1 cellular context compared by ENCODE assay signal in the genomic region with DNA sequence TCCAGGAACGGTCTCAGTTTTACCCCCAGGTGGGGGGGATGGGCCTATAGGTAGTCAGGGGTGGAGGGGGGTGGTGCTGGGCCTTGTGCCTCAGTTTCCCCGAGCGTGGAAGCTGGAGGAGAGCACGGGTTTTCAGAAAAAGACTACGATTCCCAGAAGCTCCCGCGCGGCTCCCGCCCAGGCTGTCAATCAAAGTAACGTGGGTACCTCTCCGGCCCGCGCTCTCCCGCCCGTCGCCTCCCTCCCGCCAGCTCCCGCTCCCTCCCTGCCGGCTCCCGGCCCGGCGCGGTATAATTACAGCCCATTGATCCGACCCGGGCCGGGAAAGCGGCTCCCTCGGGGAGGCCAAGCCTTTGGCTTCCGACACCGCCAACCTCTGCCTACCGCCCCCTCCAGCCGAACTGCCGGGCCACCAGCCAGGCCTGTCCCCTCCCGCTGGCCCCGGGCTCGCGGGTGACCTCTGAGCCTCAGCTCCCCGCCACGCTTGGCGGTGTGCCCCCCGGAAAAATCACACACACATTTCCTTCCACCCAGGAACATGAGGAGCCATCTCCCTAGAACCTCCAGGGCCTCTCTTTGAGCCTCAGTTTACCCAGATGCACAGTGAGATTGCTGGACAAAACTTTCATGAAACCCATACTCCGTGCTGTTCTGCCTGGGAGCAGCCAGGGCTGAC.
TF ChIP-seq lines count a peak whose summit lies in the region.

No MANE protein-coding gene starts in this region.

TF ChIP-seq in HepG2, 621 proteins besides CTCF, POLR2A, EP300 and RAD21 (continued from another document and continues in another):
- TF ChIP-seq, protein P1, sequence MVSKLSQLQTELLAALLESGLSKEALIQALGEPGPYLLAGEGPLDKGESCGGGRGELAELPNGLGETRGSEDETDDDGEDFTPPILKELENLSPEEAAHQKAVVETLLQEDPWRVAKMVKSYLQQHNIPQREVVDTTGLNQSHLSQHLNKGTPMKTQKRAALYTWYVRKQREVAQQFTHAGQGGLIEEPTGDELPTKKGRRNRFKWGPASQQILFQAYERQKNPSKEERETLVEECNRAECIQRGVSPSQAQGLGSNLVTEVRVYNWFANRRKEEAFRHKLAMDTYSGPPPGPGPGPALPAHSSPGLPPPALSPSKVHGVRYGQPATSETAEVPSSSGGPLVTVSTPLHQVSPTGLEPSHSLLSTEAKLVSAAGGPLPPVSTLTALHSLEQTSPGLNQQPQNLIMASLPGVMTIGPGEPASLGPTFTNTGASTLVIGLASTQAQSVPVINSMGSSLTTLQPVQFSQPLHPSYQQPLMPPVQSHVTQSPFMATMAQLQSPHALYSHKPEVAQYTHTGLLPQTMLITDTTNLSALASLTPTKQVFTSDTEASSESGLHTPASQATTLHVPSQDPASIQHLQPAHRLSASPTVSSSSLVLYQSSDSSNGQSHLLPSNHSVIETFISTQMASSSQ (IDR thresholded peaks at IDR 0.05; ENCODE audit: low read depth), result 0 out of 2 replicates have a peak, but pooled peaks have one; percentile 2
- TF ChIP-seq, protein P1 (CRISPR knock-in tag; IDR thresholded peaks at IDR 0.05; ENCODE audit: borderline replicate concordance), result no peak; the same call in 1 of the 2 replicates
- TF ChIP-seq HNF4A (CRISPR knock-in tag; IDR thresholded peaks at IDR 0.05) (peak; percentile 49; the same call in 1 of the 2 replicates), CHD4 (IDR thresholded peaks at IDR 0.05; ENCODE audit: borderline replicate concordance, low read length) (no peak; the same call in 1 of the 2 replicates), HHEX (CRISPR knock-in tag; IDR thresholded peaks at IDR 0.05) (no peak), SIX1 (CRISPR knock-in tag; IDR thresholded peaks at IDR 0.05; ENCODE audit: borderline replicate concordance) (no peak), ETV6 (CRISPR knock-in tag; conservative IDR thresholded peaks at IDR 0.05) (peak; percentile 76; the same call in 1 of the 2 replicates), PTBP1 (IDR thresholded peaks at IDR 0.05; ENCODE audit: low read depth, low read length, poor library complexity, severe bottlenecking) (peak; percentile 18), GABPA (IDR thresholded peaks at IDR 0.05; ENCODE audit: low read depth, low read length) (no peak), GABPA (CRISPR knock-in tag; IDR thresholded peaks at IDR 0.05; ENCODE audit: low read depth) (no peak), ZBTB20 (CRISPR knock-in tag; IDR thresholded peaks at IDR 0.05; ENCODE audit: borderline replicate concordance, low read depth) (no peak), ZNF382 (CRISPR knock-in tag; IDR thresholded peaks at IDR 0.05; ENCODE audit: borderline replicate concordance) (no peak), FOXK1 (CRISPR knock-in tag; IDR thresholded peaks at IDR 0.05; ENCODE audit: borderline replicate concordance, low read depth) (no peak), DMAP1 (CRISPR knock-in tag; IDR thresholded peaks at IDR 0.05) (peak; percentile 42; the same call in 1 of the 2 replicates), ZFP37 (CRISPR knock-in tag; IDR thresholded peaks at IDR 0.05; ENCODE audit: borderline replicate concordance) (0 out of 2 replicates have a peak, but pooled peaks have one; percentile 3), MBNL3 (CRISPR knock-in tag; conservative IDR thresholded peaks at IDR 0.05) (no peak), NFIC (IDR thresholded peaks at IDR 0.05; ENCODE audit: low read length) (no peak), ZSCAN12 (CRISPR knock-in tag; IDR thresholded peaks at IDR 0.05) (0 out of 2 replicates have a peak, but pooled peaks have one; percentile 67), SALL1 (CRISPR knock-in tag; IDR thresholded peaks at IDR 0.05) (peak; percentile 76), MTF2 (CRISPR knock-in tag; IDR thresholded peaks at IDR 0.05; ENCODE audit: borderline replicate concordance) (no peak), ETV5 (CRISPR knock-in tag; IDR thresholded peaks at IDR 0.05; ENCODE audit: borderline replicate concordance) (peak; percentile 60; the same call in 1 of the 2 replicates), NCOR1 (IDR thresholded peaks at IDR 0.05; ENCODE audit: borderline replicate concordance, low read length) (no peak), ZBTB7A (CRISPR knock-in tag; IDR thresholded peaks at IDR 0.05) (no peak), TCF12 (IDR thresholded peaks at IDR 0.05) (no peak), TCF12 (CRISPR knock-in tag; IDR thresholded peaks at IDR 0.05) (no peak), ZC3H13 (CRISPR knock-in tag; IDR thresholded peaks at IDR 0.05) (peak; percentile 53; the same call in 1 of the 2 replicates), ZNF432 (CRISPR knock-in tag; IDR thresholded peaks at IDR 0.05; ENCODE audit: borderline replicate concordance) (no peak), ZNF557 (CRISPR knock-in tag; IDR thresholded peaks at IDR 0.05) (no peak)
- TF ChIP-seq, protein P2, sequence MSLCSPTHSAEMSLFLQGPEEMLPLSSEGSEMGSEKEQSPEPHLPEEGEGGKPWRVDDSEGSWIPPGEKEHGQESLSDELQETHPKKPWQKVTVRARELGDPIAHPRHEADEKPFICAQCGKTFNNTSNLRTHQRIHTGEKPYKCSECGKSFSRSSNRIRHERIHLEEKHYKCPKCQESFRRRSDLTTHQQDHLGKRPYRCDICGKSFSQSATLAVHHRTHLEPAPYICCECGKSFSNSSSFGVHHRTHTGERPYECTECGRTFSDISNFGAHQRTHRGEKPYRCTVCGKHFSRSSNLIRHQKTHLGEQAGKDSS (CRISPR knock-in tag; IDR thresholded peaks at IDR 0.05; ENCODE audit: borderline replicate concordance, low read depth), result 0 out of 2 replicates have a peak, but pooled peaks have one; percentile 53
- TF ChIP-seq, protein P3, sequence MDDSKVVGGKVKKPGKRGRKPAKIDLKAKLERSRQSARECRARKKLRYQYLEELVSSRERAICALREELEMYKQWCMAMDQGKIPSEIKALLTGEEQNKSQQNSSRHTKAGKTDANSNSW (CRISPR knock-in tag; IDR thresholded peaks at IDR 0.05; ENCODE audit: borderline replicate concordance), result no peak
- TF ChIP-seq, protein P4, sequence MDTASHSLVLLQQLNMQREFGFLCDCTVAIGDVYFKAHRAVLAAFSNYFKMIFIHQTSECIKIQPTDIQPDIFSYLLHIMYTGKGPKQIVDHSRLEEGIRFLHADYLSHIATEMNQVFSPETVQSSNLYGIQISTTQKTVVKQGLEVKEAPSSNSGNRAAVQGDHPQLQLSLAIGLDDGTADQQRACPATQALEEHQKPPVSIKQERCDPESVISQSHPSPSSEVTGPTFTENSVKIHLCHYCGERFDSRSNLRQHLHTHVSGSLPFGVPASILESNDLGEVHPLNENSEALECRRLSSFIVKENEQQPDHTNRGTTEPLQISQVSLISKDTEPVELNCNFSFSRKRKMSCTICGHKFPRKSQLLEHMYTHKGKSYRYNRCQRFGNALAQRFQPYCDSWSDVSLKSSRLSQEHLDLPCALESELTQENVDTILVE (CRISPR knock-in tag; IDR thresholded peaks at IDR 0.05), result peak; percentile 97
- TF ChIP-seq, protein P5, sequence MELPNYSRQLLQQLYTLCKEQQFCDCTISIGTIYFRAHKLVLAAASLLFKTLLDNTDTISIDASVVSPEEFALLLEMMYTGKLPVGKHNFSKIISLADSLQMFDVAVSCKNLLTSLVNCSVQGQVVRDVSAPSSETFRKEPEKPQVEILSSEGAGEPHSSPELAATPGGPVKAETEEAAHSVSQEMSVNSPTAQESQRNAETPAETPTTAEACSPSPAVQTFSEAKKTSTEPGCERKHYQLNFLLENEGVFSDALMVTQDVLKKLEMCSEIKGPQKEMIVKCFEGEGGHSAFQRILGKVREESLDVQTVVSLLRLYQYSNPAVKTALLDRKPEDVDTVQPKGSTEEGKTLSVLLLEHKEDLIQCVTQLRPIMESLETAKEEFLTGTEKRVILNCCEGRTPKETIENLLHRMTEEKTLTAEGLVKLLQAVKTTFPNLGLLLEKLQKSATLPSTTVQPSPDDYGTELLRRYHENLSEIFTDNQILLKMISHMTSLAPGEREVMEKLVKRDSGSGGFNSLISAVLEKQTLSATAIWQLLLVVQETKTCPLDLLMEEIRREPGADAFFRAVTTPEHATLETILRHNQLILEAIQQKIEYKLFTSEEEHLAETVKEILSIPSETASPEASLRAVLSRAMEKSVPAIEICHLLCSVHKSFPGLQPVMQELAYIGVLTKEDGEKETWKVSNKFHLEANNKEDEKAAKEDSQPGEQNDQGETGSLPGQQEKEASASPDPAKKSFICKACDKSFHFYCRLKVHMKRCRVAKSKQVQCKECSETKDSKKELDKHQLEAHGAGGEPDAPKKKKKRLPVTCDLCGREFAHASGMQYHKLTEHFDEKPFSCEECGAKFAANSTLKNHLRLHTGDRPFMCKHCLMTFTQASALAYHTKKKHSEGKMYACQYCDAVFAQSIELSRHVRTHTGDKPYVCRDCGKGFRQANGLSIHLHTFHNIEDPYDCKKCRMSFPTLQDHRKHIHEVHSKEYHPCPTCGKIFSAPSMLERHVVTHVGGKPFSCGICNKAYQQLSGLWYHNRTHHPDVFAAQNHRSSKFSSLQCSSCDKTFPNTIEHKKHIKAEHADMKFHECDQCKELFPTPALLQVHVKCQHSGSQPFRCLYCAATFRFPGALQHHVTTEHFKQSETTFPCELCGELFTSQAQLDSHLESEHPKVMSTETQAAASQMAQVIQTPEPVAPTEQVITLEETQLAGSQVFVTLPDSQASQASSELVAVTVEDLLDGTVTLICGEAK (IDR thresholded peaks at IDR 0.05), result no peak
- TF ChIP-seq, protein P5 (CRISPR knock-in tag; IDR thresholded peaks at IDR 0.05), result 0 out of 2 replicates have a peak, but pooled peaks have one; percentile 47
- TF ChIP-seq, protein P6, sequence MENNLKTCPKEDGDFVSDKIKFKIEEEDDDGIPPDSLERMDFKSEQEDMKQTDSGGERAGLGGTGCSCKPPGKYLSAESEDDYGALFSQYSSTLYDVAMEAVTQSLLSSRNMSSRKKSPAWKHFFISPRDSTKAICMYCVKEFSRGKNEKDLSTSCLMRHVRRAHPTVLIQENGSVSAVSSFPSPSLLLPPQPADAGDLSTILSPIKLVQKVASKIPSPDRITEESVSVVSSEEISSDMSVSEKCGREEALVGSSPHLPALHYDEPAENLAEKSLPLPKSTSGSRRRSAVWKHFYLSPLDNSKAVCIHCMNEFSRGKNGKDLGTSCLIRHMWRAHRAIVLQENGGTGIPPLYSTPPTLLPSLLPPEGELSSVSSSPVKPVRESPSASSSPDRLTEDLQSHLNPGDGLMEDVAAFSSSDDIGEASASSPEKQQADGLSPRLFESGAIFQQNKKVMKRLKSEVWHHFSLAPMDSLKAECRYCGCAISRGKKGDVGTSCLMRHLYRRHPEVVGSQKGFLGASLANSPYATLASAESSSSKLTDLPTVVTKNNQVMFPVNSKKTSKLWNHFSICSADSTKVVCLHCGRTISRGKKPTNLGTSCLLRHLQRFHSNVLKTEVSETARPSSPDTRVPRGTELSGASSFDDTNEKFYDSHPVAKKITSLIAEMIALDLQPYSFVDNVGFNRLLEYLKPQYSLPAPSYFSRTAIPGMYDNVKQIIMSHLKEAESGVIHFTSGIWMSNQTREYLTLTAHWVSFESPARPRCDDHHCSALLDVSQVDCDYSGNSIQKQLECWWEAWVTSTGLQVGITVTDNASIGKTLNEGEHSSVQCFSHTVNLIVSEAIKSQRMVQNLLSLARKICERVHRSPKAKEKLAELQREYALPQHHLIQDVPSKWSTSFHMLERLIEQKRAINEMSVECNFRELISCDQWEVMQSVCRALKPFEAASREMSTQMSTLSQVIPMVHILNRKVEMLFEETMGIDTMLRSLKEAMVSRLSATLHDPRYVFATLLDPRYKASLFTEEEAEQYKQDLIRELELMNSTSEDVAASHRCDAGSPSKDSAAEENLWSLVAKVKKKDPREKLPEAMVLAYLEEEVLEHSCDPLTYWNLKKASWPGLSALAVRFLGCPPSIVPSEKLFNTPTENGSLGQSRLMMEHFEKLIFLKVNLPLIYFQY (CRISPR knock-in tag; IDR thresholded peaks at IDR 0.05; ENCODE audit: borderline replicate concordance), result peak; percentile 98
- TF ChIP-seq, protein P7, sequence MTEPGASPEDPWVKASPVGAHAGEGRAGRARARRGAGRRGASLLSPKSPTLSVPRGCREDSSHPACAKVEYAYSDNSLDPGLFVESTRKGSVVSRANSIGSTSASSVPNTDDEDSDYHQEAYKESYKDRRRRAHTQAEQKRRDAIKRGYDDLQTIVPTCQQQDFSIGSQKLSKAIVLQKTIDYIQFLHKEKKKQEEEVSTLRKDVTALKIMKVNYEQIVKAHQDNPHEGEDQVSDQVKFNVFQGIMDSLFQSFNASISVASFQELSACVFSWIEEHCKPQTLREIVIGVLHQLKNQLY (CRISPR knock-in tag; IDR thresholded peaks at IDR 0.05), result no peak
